Comparison of ENCODE assay signal across 21 cellular contexts in genomic region chr17:42203354-42203753, GRCh38. TPM values are rescaled to one million over a fixed set of nuclear protein-coding genes. Genes with fewer than 3 reads are reported as not detected.
DNase-seq lines count a peak whose midpoint lies in the region; ATAC-seq, FAIRE-seq and TF ChIP-seq lines count a peak whose summit lies in the region.
"Had no signal": no experiment of that assay in that cellular context is flagged by ENCODE, and none has a peak within 500 bp of the region (broad histone marks: within the 10 kb centered on the region; RNA-seq: fewer than 3 reads in every experiment).

No MANE protein-coding gene starts in this region.

- DNase-seq in CD4-positive, alpha-beta T cell = no peak
- DNase-seq in astrocyte of the hippocampus (ENCODE audit: low read depth, low spot score) (peak; percentile 28), nephron progenitor cell (no peak), GM12892 (ENCODE audit: insufficient read length) (no peak), SK-N-DZ (ENCODE audit: low spot score) (no peak)
- DNase-seq in stimulated activated CD8-positive, alpha-beta memory T cell treated with anti-CD3 and anti-CD28 coated beads, Interleukin-4, amount 100 ng/mL, for 48 hours = no peak
- DNase-seq: BE2C; CD8-positive, alpha-beta T cell; DMS79 treated with DMSO at 0.1 percent for 48 hours; HCEC 1CT; MV-4-11; NCI-H1417; NCI-H187 treated with DMSO at 0.1 percent for 48 hours; NCI-H526 treated with DMSO at 0.1 percent for 48 hours; Right ventricle myocardium superior had no signal

- ATAC-seq in CD4-positive, alpha-beta T cell (ENCODE audit: poor library complexity) = no peak
- ATAC-seq: CD8-positive, alpha-beta T cell had no signal

- H3K27me3 ChIP-seq in ACC112 (ENCODE audit: insufficient read depth, low read length) = no peaks in the 10 kb centered on the region
- no peaks in the 10 kb centered on the region for H3K27me3 ChIP-seq in CD4-positive, alpha-beta T cell (ENCODE audit: control insufficient read depth, insufficient read depth, low read length)
- H3K27me3 ChIP-seq: BE2C had no signal

- no peaks in the 10 kb centered on the region for H3K79me2 ChIP-seq in ACC112 (ENCODE audit: control insufficient read depth, insufficient read depth, low read length, unreplicated experiment)

- H3K36me3 ChIP-seq in ACC112 (ENCODE audit: insufficient read depth, low read length) = no peaks in the 10 kb centered on the region

- peaks cover 10% of the 10 kb centered on the region for H3K4me1 ChIP-seq in ACC112 (ENCODE audit: control insufficient read depth, insufficient read depth, low read length, unreplicated experiment)

- peaks cover 80% of the 10 kb centered on the region for H3K36me3 Mint-ChIP-seq in CD4-positive, alpha-beta T cell (ENCODE audit: low read depth)
- peaks cover 64% of the 10 kb centered on the region for H3K36me3 Mint-ChIP-seq in nephron progenitor cell (ENCODE audit: low read depth)

- no peaks in the 10 kb centered on the region for H3K9me3 ChIP-seq in CD4-positive, alpha-beta T cell (ENCODE audit: control insufficient read depth, low read length)
- H3K9me3 ChIP-seq: BE2C had no signal

- H3K4me1 Mint-ChIP-seq in CD4-positive, alpha-beta T cell (ENCODE audit: low read depth) = no peaks in the 10 kb centered on the region
- H3K4me1 Mint-ChIP-seq in nephron progenitor cell = peaks cover 7% of the 10 kb centered on the region

- no peak overlapping the region for H2AFZ ChIP-seq in ACC112 (ENCODE audit: low read length, unreplicated experiment)

- H3K27me3 Mint-ChIP-seq in CD4-positive, alpha-beta T cell = no peaks in the 10 kb centered on the region
- no peaks in the 10 kb centered on the region for H3K27me3 Mint-ChIP-seq in nephron progenitor cell (ENCODE audit: low read depth, poor library complexity)
- H3K27me3 Mint-ChIP-seq: IgD-negative memory B cell had no signal

- CTCF ChIA-PET in CD4-positive, alpha-beta T cell (lab: Charles Lee) = no interaction called here

- peak overlapping the region; percentile 20 for H3K27ac Mint-ChIP-seq in CD4-positive, alpha-beta T cell
- H3K27ac Mint-ChIP-seq in nephron progenitor cell = peak overlapping the region; percentile 57

- no peak for TF ChIP-seq CTCF in CD4-positive, alpha-beta T cell (IDR thresholded peaks at IDR 0.05)
- TF ChIP-seq CTCF in nephron progenitor cell (IDR thresholded peaks at IDR 0.05) = no peak

- no peaks in the 10 kb centered on the region for H3K9me3 Mint-ChIP-seq in CD4-positive, alpha-beta T cell
- H3K9me3 Mint-ChIP-seq in nephron progenitor cell = no peaks in the 10 kb centered on the region
- H3K9me3 Mint-ChIP-seq: CD8-positive, alpha-beta T cell; IgD-negative memory B cell had no signal

- no peak for TF ChIP-seq POLR2A in GM12892 (IDR thresholded peaks at IDR 0.05; ENCODE audit: low read depth, low read length)

- H3K27ac ChIP-seq in ACC112 (ENCODE audit: low read depth, low read length) = peak overlapping the region; percentile 50; the same call in 1 of the 2 replicates
- H3K27ac ChIP-seq in CD4-positive, alpha-beta T cell (ENCODE audit: low read depth, low read length) = no peak overlapping the region
- H3K27ac ChIP-seq: HL-60 had no signal

- intact Hi-C loops in CD4-positive, alpha-beta T cell (cut with DNase I, micrococcal nuclease) = no loop called here

- no peak overlapping the region for H3K4me3 Mint-ChIP-seq in CD4-positive, alpha-beta T cell
- H3K4me3 Mint-ChIP-seq in nephron progenitor cell = no peak overlapping the region
- H3K4me3 Mint-ChIP-seq: CD8-positive, alpha-beta T cell; IgD-negative memory B cell had no signal

- POLR2A ChIA-PET in CD4-positive, alpha-beta T cell (lab: Charles Lee) = no interaction called here

- no peak for FAIRE-seq in GM12892 (lab: Jason Lieb, UNC)
- FAIRE-seq: RCC 7860 had no signal

- H3K4me3 ChIP-seq in ACC112 (ENCODE audit: low read depth, low read length) = no peak overlapping the region

RNA-seq across cellular contexts. Expression of gene GHDC, which starts 9.1 kb away (rescaled TPM):
- total RNA-seq in CD4-positive, alpha-beta T cell = 1 to 10 TPM; 6.8 to 8.3 TPM
- 9.5 TPM for polyA plus RNA-seq in GM12892 (2012; ENCODE audit: missing spikeins)
- polyA plus RNA-seq in SK-N-DZ (2014; cell fraction: cytosol; rRNA removed) = 38.9 and 58.1 TPM in 2 replicates
- 111 and 145 TPM in 2 replicates for polyA plus RNA-seq in SK-N-DZ (2014; cell fraction: nucleus; rRNA removed)

RNA-seq across cellular contexts. Expression of gene HCRT, which starts 18.1 kb away (rescaled TPM):
- total RNA-seq in CD4-positive, alpha-beta T cell = not detected
- not detected for polyA plus RNA-seq in GM12892 (2012; ENCODE audit: missing spikeins)
- polyA plus RNA-seq in SK-N-DZ (2014; cell fraction: cytosol; rRNA removed) = 5.2 and 24.4 TPM in 2 replicates
- 3.8 and 17.4 TPM in 2 replicates for polyA plus RNA-seq in SK-N-DZ (2014; cell fraction: nucleus; rRNA removed)
- total RNA-seq: CD8-positive, alpha-beta T cell; G401; Right ventricle myocardium superior had no signal
- polyA plus RNA-seq: AG04450, IgD-negative memory B cell had no signal

RNA-seq across cellular contexts. Expression of gene KCNH4, which starts 22.4 kb away (rescaled TPM):
- total RNA-seq in CD4-positive, alpha-beta T cell = under 1 TPM; 0.17 to 0.25 TPM
- polyA plus RNA-seq in GM12892 (2012; ENCODE audit: missing spikeins) = 0.59 TPM
- 4.0 TPM in 2 replicates for polyA plus RNA-seq in SK-N-DZ (2014; cell fraction: cytosol; rRNA removed)
- 8.6 and 10.0 TPM in 2 replicates for polyA plus RNA-seq in SK-N-DZ (2014; cell fraction: nucleus; rRNA removed)
- total RNA-seq: G401 had no signal
- polyA plus RNA-seq: IgD-negative memory B cell had no signal

RNA-seq across cellular contexts. Expression of gene RAB5C, which starts 48.6 kb away (rescaled TPM):
- 10 to 100 TPM; 66.4 to 71.2 TPM for total RNA-seq in CD4-positive, alpha-beta T cell
- 34.2 TPM for polyA plus RNA-seq in GM12892 (2012; ENCODE audit: missing spikeins)
- polyA plus RNA-seq in SK-N-DZ (2014; cell fraction: cytosol; rRNA removed) = 88.1 and 90.3 TPM in 2 replicates
- 51.0 and 78.7 TPM in 2 replicates for polyA plus RNA-seq in SK-N-DZ (2014; cell fraction: nucleus; rRNA removed)
